8 cellular contexts compared by ENCODE assay signal in genomic region chr1:17494114-17494729, GRCh38. TPM values are rescaled to one million over a fixed set of nuclear protein-coding genes. Genes with fewer than 3 reads are reported as not detected.
A peak's percentile ranks its signal among the peaks of the same experiment; 100 is the strongest.
DNase-seq lines count a peak whose midpoint lies in the region; ATAC-seq, FAIRE-seq and TF ChIP-seq lines count a peak whose summit lies in the region.

No MANE protein-coding gene starts in this region.

- H2AFZ ChIP-seq in Loucy (ENCODE audit: low read length), result no peak overlapping the region

- DNase-seq in GDM1 (lab: John Stamatoyannopoulos, UW), result peak; percentile 17
- peak; percentile 26 to 55 (median 39) for DNase-seq in T-helper 17 cell
- peak in 40 of 56 donors; percentile 1 to 73 (median 16) for DNase-seq in amygdala (lab: John Stamatoyannopoulos, UW)
- DNase-seq in hepatic stellate cell (ENCODE audit: low spot score), result peak; percentile 82
- peak; percentile 68 for DNase-seq in small intestine

- FAIRE-seq in small intestine (lab: Jason Lieb, UNC), result no peak

- no peaks in the 10 kb centered on the region for H4K20me1 ChIP-seq in Loucy (ENCODE audit: insufficient read depth, low read length, poor library complexity, severe bottlenecking)

- H3K36me3 ChIP-seq in Loucy (ENCODE audit: insufficient read depth, low read length), result no peaks in the 10 kb centered on the region
- no peaks in the 10 kb centered on the region for H3K36me3 ChIP-seq in small intestine (ENCODE audit: control insufficient read depth in 2 of 2, insufficient read depth in 2 of 2, low read length in 2 of 2)

- no peak overlapping the region for H3K9ac ChIP-seq in Loucy (ENCODE audit: low read depth, low read length, poor library complexity, severe bottlenecking)

- ATAC-seq in T-helper 17 cell (peak; percentile 74), GM19023 (IDR thresholded peaks at IDR 0.05; ENCODE audit: unreplicated experiment) (no peak), GM19328 (IDR thresholded peaks at IDR 0.05; ENCODE audit: unreplicated experiment) (no peak)

- no peaks in the 10 kb centered on the region for H3K36me3 Mint-ChIP-seq in T-helper 17 cell (ENCODE audit: low read depth)

- no peaks in the 10 kb centered on the region for H3F3A ChIP-seq in Loucy (ENCODE audit: low read depth)

- H3K4me2 ChIP-seq in Loucy (ENCODE audit: low read depth, low read length, poor library complexity, severe bottlenecking), result no peak overlapping the region

- H3K4me3 ChIP-seq in Loucy (ENCODE audit: low read length, poor library complexity, severe bottlenecking) (no peak overlapping the region), small intestine (ENCODE audit: low read depth in 1 of 2, low read length in 2 of 2) (no peak overlapping the region)

- H3K9me3 ChIP-seq in Loucy (ENCODE audit: insufficient read depth, low read depth, low read length) (no peaks in the 10 kb centered on the region), T-helper 17 cell (ENCODE audit: control insufficient read depth, low read length, poor library complexity, severe bottlenecking) (no peaks in the 10 kb centered on the region), small intestine (ENCODE audit: control insufficient read depth, low read depth) (no peaks in the 10 kb centered on the region)

- peaks cover 2% of the 10 kb centered on the region for H3K4me1 Mint-ChIP-seq in T-helper 17 cell

- peaks cover 27% of the 10 kb centered on the region for H3K27me3 Mint-ChIP-seq in T-helper 17 cell

- 7 to 13% (median 9%) methylated on average over 4 to 5 of the region's 5 CpGs for WGBS in small intestine, 3 donors

- H3K27ac Mint-ChIP-seq in T-helper 17 cell, result no peak overlapping the region

- H3K27ac ChIP-seq in small intestine (ENCODE audit: low read depth in 1 of 2, low read length in 1 of 2), result no peak overlapping the region

- peak; percentile 98 for TF ChIP-seq CTCF in Loucy (conservative IDR thresholded peaks at IDR 0.05; ENCODE audit: low read length)

- H3K4me1 ChIP-seq in Loucy (ENCODE audit: insufficient read depth, low read length, poor library complexity, severe bottlenecking), result no peaks in the 10 kb centered on the region
- no peaks in the 10 kb centered on the region for H3K4me1 ChIP-seq in small intestine (ENCODE audit: control insufficient read depth in 2 of 2, insufficient read depth in 1 of 2, low read depth in 1 of 2, low read length in 1 of 2)

- no peak overlapping the region for H3K4me3 Mint-ChIP-seq in T-helper 17 cell

- H3K79me2 ChIP-seq in Loucy (ENCODE audit: insufficient read depth, low read length), result no peaks in the 10 kb centered on the region

- no peaks in the 10 kb centered on the region for H3K9me2 ChIP-seq in Loucy (replicated peaks; ENCODE audit: low read depth, low read length)

- H3K27me3 ChIP-seq in Loucy (ENCODE audit: insufficient read depth, low read length, poor library complexity, severe bottlenecking) (no peaks in the 10 kb centered on the region), small intestine (ENCODE audit: control insufficient read depth in 2 of 2, insufficient read depth in 2 of 2, low read length in 2 of 2) (no peaks in the 10 kb centered on the region)

RNA-seq across cellular contexts. Expression of gene ARHGEF10L, which starts 45.3 kb away (rescaled TPM):
- under 1 TPM in 1 of 2 donors, not detected in 1; 0.35 TPM for total RNA-seq in T-helper 17 cell
- 10 to 100 TPM in 1 of 3 donors, 1 to 10 TPM in 2; 5.6 to 62.1 (median 7.8) TPM for polyA plus RNA-seq in small intestine

RNA-seq across cellular contexts. Expression of gene RCC2, which starts 54.7 kb away (rescaled TPM):
- 10 to 100 TPM; 30.3 to 35.3 TPM for total RNA-seq in T-helper 17 cell
- polyA plus RNA-seq in small intestine, result 10 to 100 TPM; 11.2 to 65.6 (median 12.7) TPM

Comparison
In these comparisons a context has a peak if more than half of its experiments do, and no peak if none do; other contexts are left out.
1. DNase-seq: peak in every context shown above with its lines; median percentile 82 in hepatic stellate cell; 68 in small intestine; 39 in T-helper 17 cell; 17 in GDM1; 16 in amygdala.